ENCODE assay signal across 14 cellular contexts in genomic region chr12:86256169-86256568, GRCh38. TPM values are rescaled to one million over a fixed set of nuclear protein-coding genes. Genes with fewer than 3 reads are reported as not detected.
DNase-seq lines count a peak whose midpoint lies in the region; ATAC-seq and TF ChIP-seq lines count a peak whose summit lies in the region.
"Had no signal": no experiment of that assay in that cellular context is flagged by ENCODE, and none has a peak within 500 bp of the region (broad histone marks: within the 10 kb centered on the region; RNA-seq: fewer than 3 reads in every experiment).

TSS of gene MGAT4C (minus strand) at chr12:86256391.

- H3K4me3 ChIP-seq in endocrine pancreas (ENCODE audit: control insufficient read depth, insufficient read depth, low read length) (peak within 1 kb of the TSS; percentile 93), neuronal stem cell (ENCODE audit: low read length in 2 of 2) (no peak within 1 kb of the TSS)
- H3K4me3 ChIP-seq: prostate gland had no signal

- H4K91ac ChIP-seq in neuronal stem cell (ENCODE audit: low read depth, low read length, poor library complexity), result no peak within 1 kb of the TSS

- ATAC-seq in GM18498 (IDR thresholded peaks at IDR 0.05; ENCODE audit: unreplicated experiment), result no peak
- no peak for ATAC-seq in natural killer cell

- intact Hi-C loops in natural killer cell (cut with micrococcal nuclease), result no loop called here

- no peak within 1 kb of the TSS for H3K9ac ChIP-seq in endocrine pancreas (ENCODE audit: control insufficient read depth, insufficient read depth, low read length)
- H3K9ac ChIP-seq in neuronal stem cell (ENCODE audit: low read depth, low read length, poor library complexity), result no peak within 1 kb of the TSS

- DNase-seq in HEK293T (ENCODE audit: extremely low spot score) (peak; percentile 14), NCI-H2227 (lab: John Stamatoyannopoulos, UW; ENCODE audit: unreplicated experiment) (peak; percentile 93), neuronal stem cell (ENCODE audit: low spot score) (no peak), Ammon's horn (ENCODE audit: low spot score) (no peak), cerebellar cortex (ENCODE audit: low spot score) (no peak), natural killer cell (no peak)
- DNase-seq: CD4-positive, alpha-beta T cell; effector CD4-positive, alpha-beta T cell; stimulated activated CD4-positive, alpha-beta T cell treated with anti-CD3 and anti-CD28 coated beads, Interleukin-2, amount 100 ng/mL, for 24 hours; stimulated activated naive CD4-positive, alpha-beta T cell; WERI-Rb-1 had no signal

- no peak within 1 kb of the TSS for H3K27ac ChIP-seq in neuronal stem cell (replicated peaks; ENCODE audit: low read length)
- H3K27ac ChIP-seq: prostate gland, WERI-Rb-1 had no signal

- no peak within 1 kb of the TSS for H3K4me2 ChIP-seq in neuronal stem cell (ENCODE audit: insufficient read depth, low read length, poor library complexity, severe bottlenecking)

- H2BK5ac ChIP-seq in neuronal stem cell (ENCODE audit: low read length), result no peak within 1 kb of the TSS

- no peak within 1 kb of the TSS for H3K4ac ChIP-seq in neuronal stem cell (ENCODE audit: low read length)

- no peak within 1 kb of the TSS for H2BK15ac ChIP-seq in neuronal stem cell (ENCODE audit: low read length)

- H2AK5ac ChIP-seq in neuronal stem cell (ENCODE audit: low read depth, low read length), result no peak within 1 kb of the TSS

- no peak within 1 kb of the TSS for H3K4me3 Mint-ChIP-seq in natural killer cell
- H3K4me3 Mint-ChIP-seq: CD4-positive, alpha-beta T cell had no signal

- H3K14ac ChIP-seq in neuronal stem cell (ENCODE audit: low read length), result no peak within 1 kb of the TSS

- no peak within 1 kb of the TSS for H3K23ac ChIP-seq in neuronal stem cell (ENCODE audit: low read depth, low read length, poor library complexity)

- H3K27ac Mint-ChIP-seq in natural killer cell, result no peak within 1 kb of the TSS
- H3K27ac Mint-ChIP-seq: CD4-positive, alpha-beta T cell had no signal

- H3K27me3 Mint-ChIP-seq in natural killer cell (ENCODE audit: low read depth in 2 of 2), result no peaks in the 10 kb centered on the region
- H3K27me3 Mint-ChIP-seq: CD4-positive, alpha-beta T cell had no signal

- CTCF ChIA-PET in HEK293T (lab: Yijun Ruan, JAX), result no interaction called here

- H3K27me3 ChIP-seq in endocrine pancreas (ENCODE audit: control insufficient read depth, insufficient read depth, low read length) (no peaks in the 10 kb centered on the region), neuronal stem cell (ENCODE audit: control insufficient read depth in 3 of 3, insufficient read depth in 3 of 3, low read depth in 1 of 3, low read length in 3 of 3) (no peaks in the 10 kb centered on the region)

- H3K36me3 ChIP-seq in endocrine pancreas (ENCODE audit: control insufficient read depth, insufficient read depth, low read length), result no peaks in the 10 kb centered on the region
- H3K36me3 ChIP-seq in neuronal stem cell (replicated peaks in 1 of 2; ENCODE audit: control insufficient read depth in 2 of 2, insufficient read depth in 2 of 2, low read length in 2 of 2), result no peaks in the 10 kb centered on the region
- H3K36me3 ChIP-seq: prostate gland, WERI-Rb-1 had no signal

- H3K18ac ChIP-seq in neuronal stem cell (ENCODE audit: low read length), result no peak within 1 kb of the TSS

- peak within 1 kb of the TSS; percentile 45 for H2AFZ ChIP-seq in neuronal stem cell (ENCODE audit: low read length)

- no peaks in the 10 kb centered on the region for H3K36me3 Mint-ChIP-seq in natural killer cell

- H3K9me3 Mint-ChIP-seq in natural killer cell, result peaks cover 0 to 2% of the 10 kb centered on the region in 2 donors

- no peak within 1 kb of the TSS for H4K8ac ChIP-seq in neuronal stem cell (ENCODE audit: low read depth, low read length)

- H3K9me3 ChIP-seq in endocrine pancreas (ENCODE audit: control insufficient read depth, low read length) (no peaks in the 10 kb centered on the region), neuronal stem cell (replicated peaks in 1 of 2; ENCODE audit: control insufficient read depth in 2 of 2, insufficient read depth in 1 of 2, low read depth in 1 of 2, low read length in 2 of 2) (no peaks in the 10 kb centered on the region)
- H3K9me3 ChIP-seq: prostate gland had no signal

- POLR2A ChIA-PET in HEK293T (lab: Yijun Ruan, JAX), result no interaction called here

- no peaks in the 10 kb centered on the region for H3K4me1 Mint-ChIP-seq in natural killer cell

- H3K79me1 ChIP-seq in neuronal stem cell (ENCODE audit: low read depth, low read length), result no peaks in the 10 kb centered on the region

- H2BK12ac ChIP-seq in neuronal stem cell (ENCODE audit: low read length), result no peak within 1 kb of the TSS

- WGBS in neuronal stem cell (ENCODE audit: extremely low coverage in 2 of 2, insufficient read length in 2 of 2, insufficient replicate concordance in 1 of 2), 2 donors, result no CpG with 5 or more reads among the region's 3 CpGs

- TF ChIP-seq CTCF in natural killer cell (IDR thresholded peaks at IDR 0.05), result no peak

- H2BK120ac ChIP-seq in neuronal stem cell (ENCODE audit: low read depth, low read length), result no peak within 1 kb of the TSS

- H3K4me1 ChIP-seq in endocrine pancreas (ENCODE audit: control insufficient read depth, insufficient read depth, low read length) (peaks cover 19% of the 10 kb centered on the region), neuronal stem cell (ENCODE audit: control insufficient read depth in 2 of 2, insufficient read depth in 1 of 2, low read depth in 1 of 2, low read length in 2 of 2) (peaks cover 3 to 4% of the 10 kb centered on the region in 2 donors)
- H3K4me1 ChIP-seq: prostate gland had no signal

TF ChIP-seq in HEK293T, 16 proteins besides CTCF, POLR2A, EP300 and RAD21:
- TF ChIP-seq SP1 (IDR thresholded peaks at IDR 0.05) (no peak), ARNT (IDR thresholded peaks at IDR 0.05) (no peak), PKNOX1 (IDR thresholded peaks at IDR 0.05) (peak; percentile 68), ZNF384 (IDR thresholded peaks at IDR 0.05) (no peak)

RNA-seq across cellular contexts. Expression of gene MGAT4C, which starts in this region (rescaled TPM):
- polyA plus RNA-seq in neuronal stem cell (2013, experiment 1 of 2), result not detected
- polyA plus RNA-seq in neuronal stem cell (2013, experiment 2 of 2), result not detected
- not detected for total RNA-seq in natural killer cell
- total RNA-seq: CD4-positive, alpha-beta T cell had no signal

Comparison
In these comparisons a context has a peak if more than half of its experiments do, and no peak if none do; other contexts are left out.
1. DNase-seq: peak in HEK293T (single experiment) and NCI-H2227 (single experiment); none in neuronal stem cell (single experiment), Ammon's horn (single experiment), cerebellar cortex (single experiment) and natural killer cell (single experiment).